In genomic region chrX:6012357-6012756, GRCh38 we compare ENCODE assay signal across 25 cellular contexts.
DNase-seq lines count a peak whose midpoint lies in the region; ATAC-seq, FAIRE-seq and TF ChIP-seq lines count a peak whose summit lies in the region.
"Had no signal": no experiment of that assay in that cellular context is flagged by ENCODE, and none has a peak within 500 bp of the region (broad histone marks: within the 10 kb centered on the region; RNA-seq: fewer than 3 reads in every experiment).

No MANE protein-coding gene starts in this region.

- CTCF ChIA-PET in HepG2 (lab: Yijun Ruan, JAX; ENCODE audit: low intra/inter-chr PET ratio, low total read pairs) = no interaction called here

- TF ChIP-seq POLR2A in HepG2 (IDR thresholded peaks at IDR 0.05; ENCODE audit: insufficient read depth in 1 of 2, low read depth in 2 of 2, low read length in 2 of 2) (no peak), right lobe of liver (IDR thresholded peaks at IDR 0.05) (no peak)

- H3K4me2 ChIP-seq in HepG2 (ENCODE audit: low read depth, low read length) (no peak overlapping the region), Karpas-422 (ENCODE audit: low read depth, low read length, poor library complexity, severe bottlenecking) (no peak overlapping the region)
- H3K4me2 ChIP-seq: BLaER1 had no signal

- H2AFZ ChIP-seq in HepG2 (ENCODE audit: low read length) = no peak overlapping the region
- H2AFZ ChIP-seq in Karpas-422 (ENCODE audit: low read length) = no peak overlapping the region

- BruUV-seq in HepG2 (replicated peaks; lab: Mats Ljungman, UMichigan) = no TSS peak

- TF ChIP-seq EP300 in HepG2 (IDR thresholded peaks at IDR 0.05; ENCODE audit: low read depth in 2 of 2, low read length in 2 of 2) (no peak), HepG2 (CRISPR knock-in tag; IDR thresholded peaks at IDR 0.05; ENCODE audit: borderline replicate concordance) (no peak)

- WGBS in HepG2 (ENCODE audit: low lambda C conversion rate) = 17% methylated on average over 2 of the region's 2 CpGs
- 67% methylated on average over 2 of the region's 2 CpGs for WGBS in right lobe of liver (ENCODE audit: insufficient coverage, low coverage, low lambda C conversion rate, missing lambda C conversion rate)

- H3K4me1 ChIP-seq in HepG2 (ENCODE audit: insufficient read depth, low read length) (no peaks in the 10 kb centered on the region), right lobe of liver (no peaks in the 10 kb centered on the region), Karpas-422 (ENCODE audit: low read length) (peaks cover 63% of the 10 kb centered on the region)
- H3K4me1 ChIP-seq: BE2C, BLaER1 had no signal

- H3K27me3 ChIP-seq in HepG2 (ENCODE audit: control insufficient read depth in 1 of 2, insufficient read depth in 2 of 2, low read length in 2 of 2) (no peaks in the 10 kb centered on the region), right lobe of liver (no peaks in the 10 kb centered on the region), Karpas-422 (ENCODE audit: low read length) (no peaks in the 10 kb centered on the region)
- H3K27me3 ChIP-seq: BE2C, BLaER1 had no signal

- H3K4me3 ChIP-seq in HepG2 (replicated peaks in 1 of 3; ENCODE audit: insufficient read depth in 1 of 3, low read depth in 2 of 3, low read length in 3 of 3) (no peak overlapping the region), right lobe of liver (no peak overlapping the region), Karpas-422 (ENCODE audit: low read length) (no peak overlapping the region)
- H3K4me3 ChIP-seq: BLaER1, GM12878 had no signal

- H3K9me3 ChIP-seq in HepG2 (ENCODE audit: low read length) (no peaks in the 10 kb centered on the region), right lobe of liver (no peaks in the 10 kb centered on the region), Karpas-422 (ENCODE audit: low read length) (no peaks in the 10 kb centered on the region)
- H3K9me3 ChIP-seq: BE2C, BLaER1 had no signal

- H3K27ac ChIP-seq in HepG2 (ENCODE audit: extremely low read length, insufficient read depth, low read length) (no peak overlapping the region), right lobe of liver (no peak overlapping the region), Karpas-422 (ENCODE audit: low read length) (peak overlapping the region; percentile 13; the same call in 1 of the 2 replicates)
- H3K27ac ChIP-seq: BLaER1 had no signal

- H3K79me2 ChIP-seq in HepG2 (ENCODE audit: insufficient read depth, low read length) (no peaks in the 10 kb centered on the region), Karpas-422 (ENCODE audit: low read length) (peaks cover 99% of the 10 kb centered on the region)

- DNase-seq in HepG2 (ENCODE audit: low spot score) = no peak
- DNase-seq in right lobe of liver = no peak
- no peak for DNase-seq in Karpas-422
- DNase-seq: 8988T; ACHN; BE2C; C1 segment of cervical spinal cord; CD4-positive, alpha-beta memory T cell; CD4-positive, CD25-positive, alpha-beta regulatory T cell; CD8-positive, alpha-beta memory T cell; COR-L47; DMS 273 treated with DMSO at 0.1 percent for 48 hours; DMS153; DMS53; DMS79; DND-41; EL; GDM1 had no signal

- ATAC-seq in HepG2 (no peak), right lobe of liver (no peak), HG02885 (IDR thresholded peaks at IDR 0.05; ENCODE audit: poor library complexity, unreplicated experiment) (no peak), GM21526 (IDR thresholded peaks at IDR 0.05; ENCODE audit: low FRiP score, unreplicated experiment) (no peak)
- ATAC-seq: GM12878 had no signal

- no peaks in the 10 kb centered on the region for H3K9me2 ChIP-seq in Karpas-422 (replicated peaks; ENCODE audit: insufficient read depth, low read length)

- intact Hi-C loops in HepG2 (cut with micrococcal nuclease; ENCODE audit: unreplicated experiment) (no loop called here), right lobe of liver (cut with DNase I) (no loop called here)

- POLR2A ChIA-PET in HepG2 (lab: Yijun Ruan, JAX) = no interaction called here

- H4K20me1 ChIP-seq in HepG2 (ENCODE audit: insufficient read depth, low read length) (no peaks in the 10 kb centered on the region), Karpas-422 (ENCODE audit: insufficient read depth, low read depth, low read length) (no peaks in the 10 kb centered on the region; the same call in 1 of the 2 replicates)
- H4K20me1 ChIP-seq: BLaER1 had no signal

- TF ChIP-seq RAD21 in HepG2 (CRISPR knock-in tag; IDR thresholded peaks at IDR 0.05) = no peak

- no peak for TF ChIP-seq CTCF in HepG2 (CRISPR knock-in tag; IDR thresholded peaks at IDR 0.05)
- TF ChIP-seq CTCF in right lobe of liver (IDR thresholded peaks at IDR 0.05) = no peak

- in situ Hi-C loops in HepG2 (cut with HindIII; ENCODE audit: extremely low pct_ligation_motif_present, low pct_unique_long_range_greater_than_20kb) = no loop called here

- FAIRE-seq in HepG2 (lab: Jason Lieb, UNC) = no peak
- FAIRE-seq: A204.1, GM12878, GM12892, GM18507 had no signal

- H3K9ac ChIP-seq in HepG2 (ENCODE audit: insufficient read depth, low read depth, low read length) = no peak overlapping the region
- no peak overlapping the region for H3K9ac ChIP-seq in Karpas-422 (ENCODE audit: low read length)
- H3K9ac ChIP-seq: BLaER1 had no signal

- H3K36me3 ChIP-seq in HepG2 (replicated peaks in 1 of 2; ENCODE audit: control insufficient read depth in 1 of 2, insufficient read depth in 2 of 2, low read length in 2 of 2) (no peaks in the 10 kb centered on the region), right lobe of liver (no peaks in the 10 kb centered on the region), Karpas-422 (ENCODE audit: insufficient read depth, low read length) (peaks cover 35% of the 10 kb centered on the region)
- H3K36me3 ChIP-seq: BE2C, BLaER1 had no signal

TF ChIP-seq in HepG2, 621 proteins besides CTCF, POLR2A, EP300 and RAD21:
- TF ChIP-seq CEBPB (IDR thresholded peaks at IDR 0.05; ENCODE audit: borderline replicate concordance, low read depth, low read length) (peak; percentile 44; the same call in 1 of the 2 replicates), SNAPC4 (CRISPR knock-in tag; IDR thresholded peaks at IDR 0.05) (no peak)
TF ChIP-seq in HepG2: peak in this region for 1.
